Comparison of ENCODE assay signal across 9 cellular contexts in genomic region chr11:123434262-123434661, GRCh38. TPM values are rescaled to one million over a fixed set of nuclear protein-coding genes. Genes with fewer than 3 reads are reported as not detected.
DNase-seq lines count a peak whose midpoint lies in the region; ATAC-seq, FAIRE-seq and TF ChIP-seq lines count a peak whose summit lies in the region.
"Had no signal": no experiment of that assay in that cellular context is flagged by ENCODE, and none has a peak within 500 bp of the region (broad histone marks: within the 10 kb centered on the region; RNA-seq: fewer than 3 reads in every experiment).

No MANE protein-coding gene starts in this region.

- peak overlapping the region in 4 of 7 donors; percentile 31 to 63 (median 54) for H3K27ac Mint-ChIP-seq in CD4-positive, alpha-beta memory T cell

- DNase-seq in CD4-positive, alpha-beta memory T cell = peak; percentile 26 to 46 (median 31)
- DNase-seq in GM12892 (ENCODE audit: insufficient read length) = no peak
- DNase-seq in SK-MEL-5 (ENCODE audit: low read depth, low spot score) = peak; percentile 65
- no peak for DNase-seq in foreskin keratinocyte
- DNase-seq in Ammon's horn (ENCODE audit: low spot score) = no peak
- no peak for DNase-seq in NCI-H2227 treated with DMSO at 0.1 percent for 48 hours (lab: John Stamatoyannopoulos, UW)
- DNase-seq in upper lobe of left lung = no peak

- peaks cover 37 to 77% (median 56%) of the 10 kb centered on the region in 4 donors for H3K4me1 Mint-ChIP-seq in CD4-positive, alpha-beta memory T cell

- H3K36me3 ChIP-seq in CD4-positive, alpha-beta memory T cell (ENCODE audit: insufficient read depth, low read length) = no peaks in the 10 kb centered on the region
- no peaks in the 10 kb centered on the region for H3K36me3 ChIP-seq in upper lobe of left lung
- H3K36me3 ChIP-seq: right atrium auricular region had no signal

- H3K36me3 Mint-ChIP-seq in CD4-positive, alpha-beta memory T cell = peaks cover 6 to 8% of the 10 kb centered on the region in 2 donors

- no peak for TF ChIP-seq EP300 in upper lobe of left lung (IDR thresholded peaks at IDR 0.05)

- intact Hi-C loops in CD4-positive, alpha-beta memory T cell (cut with micrococcal nuclease) = loop anchor here (1.0 to 5.0 kb wide), 4 partner anchors 27 to 372 kb away; partner anchors contain the start of gene HSPA8

- TF ChIP-seq CTCF in foreskin keratinocyte (conservative IDR thresholded peaks at IDR 0.05) = peak; percentile 36
- no peak for TF ChIP-seq CTCF in upper lobe of left lung (IDR thresholded peaks at IDR 0.05)

- TF ChIP-seq POLR2A in GM12892 (IDR thresholded peaks at IDR 0.05; ENCODE audit: low read depth, low read length) = no peak
- TF ChIP-seq POLR2A in upper lobe of left lung (IDR thresholded peaks at IDR 0.05) = no peak

- H3K9me3 ChIP-seq in CD4-positive, alpha-beta memory T cell (ENCODE audit: control insufficient read depth in 1 of 2, low read length in 2 of 2) = no peaks in the 10 kb centered on the region
- no peaks in the 10 kb centered on the region for H3K9me3 ChIP-seq in upper lobe of left lung
- H3K9me3 ChIP-seq: right atrium auricular region had no signal

- peaks cover 43% of the 10 kb centered on the region for H3K4me1 ChIP-seq in CD4-positive, alpha-beta memory T cell (ENCODE audit: insufficient read depth, low read length)
- no peaks in the 10 kb centered on the region for H3K4me1 ChIP-seq in foreskin keratinocyte
- H3K4me1 ChIP-seq in upper lobe of left lung = peaks cover 3 to 18% (median 15%) of the 10 kb centered on the region in 4 donors

- H3K27me3 Mint-ChIP-seq in CD4-positive, alpha-beta memory T cell = no peaks in the 10 kb centered on the region

- H3K27me3 ChIP-seq in CD4-positive, alpha-beta memory T cell (ENCODE audit: insufficient read depth, low read length) = no peaks in the 10 kb centered on the region
- H3K27me3 ChIP-seq in foreskin keratinocyte (peaks cover 37% of the 10 kb centered on the region), upper lobe of left lung (peaks cover 0 to 5% (median 0%) of the 10 kb centered on the region in 4 donors)

- H3K4me3 ChIP-seq in CD4-positive, alpha-beta memory T cell (ENCODE audit: low read length in 2 of 2) = no peak overlapping the region
- no peak overlapping the region for H3K4me3 ChIP-seq in upper lobe of left lung
- H3K4me3 ChIP-seq: right atrium auricular region had no signal

- POLR2A ChIA-PET in CD4-positive, alpha-beta memory T cell (lab: Charles Lee; ENCODE audit: partially characterized antibody) = interaction anchor here (1.0 to 1.8 kb wide), 2 partner anchors 27 to 131 kb away, joined by 3 to 7 read pairs; no protein-coding TSS in a partner anchor

- FAIRE-seq in GM12892 (lab: Jason Lieb, UNC) = peak; percentile 63

- CTCF ChIA-PET in CD4-positive, alpha-beta memory T cell (lab: Charles Lee; ENCODE audit: partially characterized antibody) = interaction anchor here (0.5 to 9.0 kb wide), 15 partner anchors 8 to 443 kb away, joined by 3 to 172 read pairs (median 4); no protein-coding TSS in a partner anchor

- WGBS in upper lobe of left lung, 2 donors = 75 to 78% methylated on average over 7 of the region's 7 CpGs

- ATAC-seq in foreskin keratinocyte (no peak), HG02588 (IDR thresholded peaks at IDR 0.05; ENCODE audit: unreplicated experiment) (no peak), upper lobe of left lung (ENCODE audit: low FRiP score in 2 of 2) (no peak)

- peak overlapping the region in 1 of 8 donors; percentile 12 for H3K4me3 Mint-ChIP-seq in CD4-positive, alpha-beta memory T cell

- peaks cover 0 to 6% (median 0%) of the 10 kb centered on the region in 8 donors for H3K9me3 Mint-ChIP-seq in CD4-positive, alpha-beta memory T cell

- in situ Hi-C loops in SK-MEL-5 (cut with HindIII; ENCODE audit: low pct_unique_long_range_greater_than_20kb, low sequenced_read_pairs) = no loop called here

- no peak overlapping the region for H3K27ac ChIP-seq in CD4-positive, alpha-beta memory T cell (ENCODE audit: low read depth, low read length)
- no peak overlapping the region for H3K27ac ChIP-seq in foreskin keratinocyte
- H3K27ac ChIP-seq in upper lobe of left lung = no peak overlapping the region
- H3K27ac ChIP-seq: right atrium auricular region had no signal

RNA-seq across cellular contexts. Expression of gene GRAMD1B, which starts 4.2 kb away (rescaled TPM):
- total RNA-seq in CD4-positive, alpha-beta memory T cell = 10 to 100 TPM; 19.5 to 26.0 TPM
- 1 to 10 TPM; 4.2 to 5.3 TPM for polyA plus RNA-seq in CD4-positive, alpha-beta memory T cell
- polyA plus RNA-seq in GM12892 (2012; ENCODE audit: missing spikeins) = 15.5 TPM
- 709 and 721 TPM in 2 replicates for total RNA-seq in SK-MEL-5 (2014; rRNA removed; shearing (Covaris generic))
- 442 and 538 TPM in 2 replicates for polyA plus RNA-seq in SK-MEL-5 (2015; cell fraction: cytosol; rRNA removed)
- polyA plus RNA-seq in SK-MEL-5 (2015; cell fraction: nucleus; rRNA removed) = 451 and 541 TPM in 2 replicates
- 0.04 and 0.07 TPM in 2 replicates for total RNA-seq in foreskin keratinocyte
- 0.03 and 0.09 TPM in 2 replicates for polyA plus RNA-seq in foreskin keratinocyte
- total RNA-seq in upper lobe of left lung = 100 to 1,000 TPM in 1 of 6 donors, 10 to 100 TPM in 2, 1 to 10 TPM in 3; 5.8 to 132 (median 10.1) TPM

Comparison
In these comparisons a context has a peak if more than half of its experiments do, and no peak if none do; other contexts are left out.
1. DNase-seq: peak in CD4-positive, alpha-beta memory T cell (5 of 5) and SK-MEL-5 (single experiment); none in GM12892 (single experiment), foreskin keratinocyte (0 of 2), Ammon's horn (single experiment), NCI-H2227 treated with DMSO at 0.1 percent for 48 hours (single experiment) and upper lobe of left lung (0 of 2).